Comparison of ENCODE assay signal across 15 cellular contexts in genomic region chr6:130138116-130138908, GRCh38.
DNase-seq lines count a peak whose midpoint lies in the region; ATAC-seq, FAIRE-seq and TF ChIP-seq lines count a peak whose summit lies in the region.
"Had no signal": no experiment of that assay in that cellular context is flagged by ENCODE, and none has a peak within 500 bp of the region (broad histone marks: within the 10 kb centered on the region; RNA-seq: fewer than 3 reads in every experiment).

No MANE protein-coding gene starts in this region.

- H3K4me1 ChIP-seq in HepG2 (ENCODE audit: insufficient read depth, low read length) (no peaks in the 10 kb centered on the region), adrenal gland (replicated peaks in 1 of 2) (peaks cover 0 to 17% of the 10 kb centered on the region in 2 donors)
- H3K4me1 ChIP-seq: thyroid gland had no signal

- no peak for TF ChIP-seq POLR2A in HepG2 (IDR thresholded peaks at IDR 0.05; ENCODE audit: insufficient read depth in 1 of 2, low read depth in 2 of 2, low read length in 2 of 2)
- TF ChIP-seq POLR2A in adrenal gland (IDR thresholded peaks at IDR 0.05): no peak

- TF ChIP-seq CTCF in GM13976 (IDR thresholded peaks at IDR 0.05; ENCODE audit: borderline replicate concordance, control extremely low read depth, extremely low read depth, insufficient read depth, missing control alignments) (no peak), HepG2 (CRISPR knock-in tag; IDR thresholded peaks at IDR 0.05) (no peak), adrenal gland (IDR thresholded peaks at IDR 0.05) (no peak)

- H3K79me2 ChIP-seq in HepG2 (ENCODE audit: insufficient read depth, low read length): no peaks in the 10 kb centered on the region

- H3K27ac ChIP-seq in substantia nigra (ENCODE audit: low read depth, low read length, poor library complexity, severe bottlenecking) (no peak overlapping the region), HepG2 (ENCODE audit: extremely low read length, insufficient read depth, low read length) (no peak overlapping the region), adrenal gland (no peak overlapping the region)
- H3K27ac ChIP-seq: C4-2B, heart right ventricle, thyroid gland had no signal

- peak overlapping the region; percentile 35 for H3K4me3 Mint-ChIP-seq in activated CD8-positive, alpha-beta T cell treated with anti-CD3 and anti-CD28 coated beads, Interleukin-2, amount 10 ng/mL, durations not matched to agents 7 days and 5 days

- H3K4me3 ChIP-seq in HepG2 (replicated peaks in 1 of 3; ENCODE audit: insufficient read depth in 1 of 3, low read depth in 2 of 3, low read length in 3 of 3): no peak overlapping the region
- no peak overlapping the region for H3K4me3 ChIP-seq in adrenal gland
- H3K4me3 ChIP-seq: heart right ventricle, thyroid gland had no signal

- no peak overlapping the region for H2AFZ ChIP-seq in HepG2 (ENCODE audit: low read length)

- peaks cover 81% of the 10 kb centered on the region for H3K36me3 Mint-ChIP-seq in activated CD8-positive, alpha-beta T cell treated with anti-CD3 and anti-CD28 coated beads, Interleukin-2, amount 10 ng/mL, durations not matched to agents 7 days and 5 days (ENCODE audit: low read depth)

- peak overlapping the region; percentile 81 for H3K27ac Mint-ChIP-seq in activated CD8-positive, alpha-beta T cell treated with anti-CD3 and anti-CD28 coated beads, Interleukin-2, amount 10 ng/mL, durations not matched to agents 7 days and 5 days

- H3K9me3 ChIP-seq in HepG2 (ENCODE audit: low read length) (no peaks in the 10 kb centered on the region), adrenal gland (replicated peaks in 1 of 3) (no peaks in the 10 kb centered on the region)
- H3K9me3 ChIP-seq: heart right ventricle, thyroid gland had no signal

- CTCF ChIA-PET in activated CD8-positive, alpha-beta T cell treated with anti-CD3 and anti-CD28 coated beads, Interleukin-2, amount 10 ng/mL, durations not matched to agents 7 days and 5 days (lab: Charles Lee): interaction anchor here (0.6 to 1.9 kb wide), 5 partner anchors 8 to 112 kb away, joined by 3 to 5 read pairs (median 3); no protein-coding TSS in a partner anchor
- CTCF ChIA-PET in HepG2 (lab: Yijun Ruan, JAX; ENCODE audit: low intra/inter-chr PET ratio, low total read pairs): no interaction called here

- POLR2A ChIA-PET in activated CD8-positive, alpha-beta T cell treated with anti-CD3 and anti-CD28 coated beads, Interleukin-2, amount 10 ng/mL, durations not matched to agents 7 days and 5 days (lab: Charles Lee): interaction anchor here (0.6 kb wide), 1 partner anchor 94 kb away, joined by 3 read pairs; no protein-coding TSS in a partner anchor
- POLR2A ChIA-PET in HepG2 (lab: Yijun Ruan, JAX): no interaction called here

- ATAC-seq in GM19452 (IDR thresholded peaks at IDR 0.05; ENCODE audit: unreplicated experiment) (peak; percentile 83), HG03064 (IDR thresholded peaks at IDR 0.05; ENCODE audit: low read depth, unreplicated experiment) (peak; percentile 87), HepG2 (no peak), HG02840 (IDR thresholded peaks at IDR 0.05; ENCODE audit: low FRiP score, unreplicated experiment) (no peak)
- ATAC-seq in activated CD8-positive, alpha-beta T cell treated with anti-CD3 and anti-CD28 coated beads, Interleukin-2, amount 10 ng/mL, durations not matched to agents 7 days and 5 days: peak; percentile 45
- ATAC-seq: heart right ventricle had no signal

- peaks cover 6% of the 10 kb centered on the region for H3K9me3 Mint-ChIP-seq in activated CD8-positive, alpha-beta T cell treated with anti-CD3 and anti-CD28 coated beads, Interleukin-2, amount 10 ng/mL, durations not matched to agents 7 days and 5 days (ENCODE audit: insufficient read depth)

- DNase-seq in GM13976 (ENCODE audit: low spot score) (peak; percentile 21), substantia nigra (lab: John Stamatoyannopoulos, UW) (no peak), HepG2 (ENCODE audit: low spot score) (no peak), adrenal gland (no peak)
- DNase-seq in activated CD8-positive, alpha-beta T cell treated with anti-CD3 and anti-CD28 coated beads, Interleukin-2, amount 10 ng/mL, durations not matched to agents 7 days and 5 days: no peak
- DNase-seq: activated effector memory CD4-positive, alpha-beta T cell treated with anti-CD3 and anti-CD28 coated beads, Interleukin-2, amount 50 U/mL, for 16 hours; heart right ventricle; mammary epithelial cell; NCI-H1105; T1000; thyroid gland had no signal

- H4K20me1 ChIP-seq in HepG2 (ENCODE audit: insufficient read depth, low read length): no peaks in the 10 kb centered on the region

- no peak for TF ChIP-seq RAD21 in HepG2 (CRISPR knock-in tag; IDR thresholded peaks at IDR 0.05)

- H3K36me3 ChIP-seq in HepG2 (replicated peaks in 1 of 2; ENCODE audit: control insufficient read depth in 1 of 2, insufficient read depth in 2 of 2, low read length in 2 of 2) (no peaks in the 10 kb centered on the region), adrenal gland (replicated peaks in 1 of 2) (no peaks in the 10 kb centered on the region)
- H3K36me3 ChIP-seq: thyroid gland had no signal

- H3K9ac ChIP-seq in HepG2 (ENCODE audit: insufficient read depth, low read depth, low read length): no peak overlapping the region

- H3K4me1 Mint-ChIP-seq in activated CD8-positive, alpha-beta T cell treated with anti-CD3 and anti-CD28 coated beads, Interleukin-2, amount 10 ng/mL, durations not matched to agents 7 days and 5 days (ENCODE audit: low read depth): peaks cover 51% of the 10 kb centered on the region

- in situ Hi-C loops in GM13976 (cut with MboI; ENCODE audit: low sequenced_read_pairs, unreplicated experiment): no loop called here
- in situ Hi-C loops in HepG2 (cut with HindIII; ENCODE audit: extremely low pct_ligation_motif_present, low pct_unique_long_range_greater_than_20kb): no loop called here

- no peaks in the 10 kb centered on the region for H3K27me3 Mint-ChIP-seq in activated CD8-positive, alpha-beta T cell treated with anti-CD3 and anti-CD28 coated beads, Interleukin-2, amount 10 ng/mL, durations not matched to agents 7 days and 5 days (ENCODE audit: low read depth)

- H3K4me2 ChIP-seq in HepG2 (ENCODE audit: low read depth, low read length): no peak overlapping the region

- intact Hi-C loops in HepG2 (cut with micrococcal nuclease; ENCODE audit: unreplicated experiment): loop anchor here (10.0 kb wide), 1 partner anchor 146 kb away; no protein-coding TSS in a partner anchor
- intact Hi-C loops in adrenal gland (cut with DNase I): no loop called here

- TF ChIP-seq EP300 in HepG2 (IDR thresholded peaks at IDR 0.05; ENCODE audit: low read depth in 2 of 2, low read length in 2 of 2) (no peak), HepG2 (CRISPR knock-in tag; IDR thresholded peaks at IDR 0.05; ENCODE audit: borderline replicate concordance) (no peak)

- H3K27me3 ChIP-seq in HepG2 (ENCODE audit: control insufficient read depth in 1 of 2, insufficient read depth in 2 of 2, low read length in 2 of 2): no peaks in the 10 kb centered on the region
- H3K27me3 ChIP-seq in adrenal gland: no peaks in the 10 kb centered on the region
- H3K27me3 ChIP-seq: heart right ventricle, thyroid gland had no signal

- FAIRE-seq in HepG2 (lab: Jason Lieb, UNC): no peak

- WGBS in HepG2 (ENCODE audit: low lambda C conversion rate): 31% methylated on average over 7 of the region's 7 CpGs
- 78 to 89% (median 85%) methylated on average over 7 of the region's 7 CpGs for whole genome bisulfite sequencing in adrenal gland, 4 donors

- no TSS peak for BruUV-seq in HepG2 (replicated peaks; lab: Mats Ljungman, UMichigan)

TF ChIP-seq in HepG2, 621 proteins besides CTCF, POLR2A, EP300 and RAD21:
- no peak for TF ChIP-seq ZNF263 (CRISPR knock-in tag; IDR thresholded peaks at IDR 0.05)
- TF ChIP-seq, protein P1, sequence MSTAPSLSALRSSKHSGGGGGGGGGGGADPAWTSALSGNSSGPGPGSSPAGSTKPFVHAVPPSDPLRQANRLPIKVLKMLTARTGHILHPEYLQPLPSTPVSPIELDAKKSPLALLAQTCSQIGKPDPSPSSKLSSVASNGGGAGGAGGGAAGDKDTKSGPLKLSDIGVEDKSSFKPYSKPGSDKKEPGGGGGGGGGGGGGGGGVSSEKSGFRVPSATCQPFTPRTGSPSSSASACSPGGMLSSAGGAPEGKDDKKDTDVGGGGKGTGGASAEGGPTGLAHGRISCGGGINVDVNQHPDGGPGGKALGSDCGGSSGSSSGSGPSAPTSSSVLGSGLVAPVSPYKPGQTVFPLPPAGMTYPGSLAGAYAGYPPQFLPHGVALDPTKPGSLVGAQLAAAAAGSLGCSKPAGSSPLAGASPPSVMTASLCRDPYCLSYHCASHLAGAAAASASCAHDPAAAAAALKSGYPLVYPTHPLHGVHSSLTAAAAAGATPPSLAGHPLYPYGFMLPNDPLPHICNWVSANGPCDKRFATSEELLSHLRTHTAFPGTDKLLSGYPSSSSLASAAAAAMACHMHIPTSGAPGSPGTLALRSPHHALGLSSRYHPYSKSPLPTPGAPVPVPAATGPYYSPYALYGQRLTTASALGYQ (CRISPR knock-in tag; IDR thresholded peaks at IDR 0.05): no peak
- TF ChIP-seq, protein P2, sequence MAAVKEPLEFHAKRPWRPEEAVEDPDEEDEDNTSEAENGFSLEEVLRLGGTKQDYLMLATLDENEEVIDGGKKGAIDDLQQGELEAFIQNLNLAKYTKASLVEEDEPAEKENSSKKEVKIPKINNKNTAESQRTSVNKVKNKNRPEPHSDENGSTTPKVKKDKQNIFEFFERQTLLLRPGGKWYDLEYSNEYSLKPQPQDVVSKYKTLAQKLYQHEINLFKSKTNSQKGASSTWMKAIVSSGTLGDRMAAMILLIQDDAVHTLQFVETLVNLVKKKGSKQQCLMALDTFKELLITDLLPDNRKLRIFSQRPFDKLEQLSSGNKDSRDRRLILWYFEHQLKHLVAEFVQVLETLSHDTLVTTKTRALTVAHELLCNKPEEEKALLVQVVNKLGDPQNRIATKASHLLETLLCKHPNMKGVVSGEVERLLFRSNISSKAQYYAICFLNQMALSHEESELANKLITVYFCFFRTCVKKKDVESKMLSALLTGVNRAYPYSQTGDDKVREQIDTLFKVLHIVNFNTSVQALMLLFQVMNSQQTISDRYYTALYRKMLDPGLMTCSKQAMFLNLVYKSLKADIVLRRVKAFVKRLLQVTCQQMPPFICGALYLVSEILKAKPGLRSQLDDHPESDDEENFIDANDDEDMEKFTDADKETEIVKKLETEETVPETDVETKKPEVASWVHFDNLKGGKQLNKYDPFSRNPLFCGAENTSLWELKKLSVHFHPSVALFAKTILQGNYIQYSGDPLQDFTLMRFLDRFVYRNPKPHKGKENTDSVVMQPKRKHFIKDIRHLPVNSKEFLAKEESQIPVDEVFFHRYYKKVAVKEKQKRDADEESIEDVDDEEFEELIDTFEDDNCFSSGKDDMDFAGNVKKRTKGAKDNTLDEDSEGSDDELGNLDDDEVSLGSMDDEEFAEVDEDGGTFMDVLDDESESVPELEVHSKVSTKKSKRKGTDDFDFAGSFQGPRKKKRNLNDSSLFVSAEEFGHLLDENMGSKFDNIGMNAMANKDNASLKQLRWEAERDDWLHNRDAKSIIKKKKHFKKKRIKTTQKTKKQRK (IDR thresholded peaks at IDR 0.05; ENCODE audit: low read length): no peak
TF ChIP-seq in HepG2: peak in this region for 0.

Comparison
In these comparisons a context has a peak if more than half of its experiments do, and no peak if none do; other contexts are left out.
1. ATAC-seq: peak in GM19452 (single experiment), HG03064 (single experiment) and activated CD8-positive, alpha-beta T cell treated with anti-CD3 and anti-CD28 coated beads, Interleukin-2, amount 10 ng/mL, durations not matched to agents 7 days and 5 days (single experiment); none in HepG2 (single experiment) and HG02840 (single experiment).